ENCODE assay signal across 8 cellular contexts in genomic region chr18:48396561-48396960, GRCh38. TPM values are rescaled to one million over a fixed set of nuclear protein-coding genes. Genes with fewer than 3 reads are reported as not detected.
"Had no signal": no experiment of that assay in that cellular context is flagged by ENCODE, and none has a peak within 500 bp of the region (broad histone marks: within the 10 kb centered on the region; RNA-seq: fewer than 3 reads in every experiment).

No MANE protein-coding gene starts in this region.

- H3K27ac ChIP-seq: GM23248, HL-60 had no signal

- H3K4me1 ChIP-seq: HAP-1 had no signal

- H3K4me3 ChIP-seq: GM23248, HAP-1 had no signal

- DNase-seq: GM23248, GOT3, H7, HFFc6, KBM-7 had no signal

- H3K9me3 ChIP-seq: HAP-1 had no signal

- H3K36me3 ChIP-seq: HAP-1 had no signal

RNA-seq across cellular contexts. Expression of gene ZBTB7C, which starts 12.6 kb away (rescaled TPM):
- total RNA-seq: GM23248, HFFc6 had no signal
- polyA plus RNA-seq: GM23248, IgD-negative memory B cell had no signal
